6 cellular contexts compared by ENCODE assay signal in the genomic region with DNA sequence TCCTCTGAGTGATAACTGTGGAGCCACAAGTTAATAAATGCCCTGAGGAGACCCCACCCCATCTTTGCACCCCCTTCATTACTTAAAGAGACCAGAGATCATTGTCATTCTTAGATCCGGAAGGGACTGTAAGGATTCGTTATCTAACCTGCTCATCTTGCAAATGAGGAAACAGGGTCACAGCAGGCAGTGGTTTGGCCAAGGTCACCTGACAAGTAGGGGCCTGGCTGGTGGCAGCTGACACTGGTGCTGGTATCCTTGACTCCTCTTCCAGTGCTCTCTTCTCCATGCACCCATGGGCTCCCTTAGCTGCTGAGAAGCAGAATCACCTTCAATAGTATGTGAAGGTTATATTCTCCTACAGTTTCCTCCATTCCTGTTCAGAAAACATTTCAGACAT.
"Had no signal": no experiment of that assay in that cellular context is flagged by ENCODE, and none has a peak within 500 bp of the region (broad histone marks: within the 10 kb centered on the region; RNA-seq: fewer than 3 reads in every experiment).

No MANE protein-coding gene starts in this region.

- H3K4me2 ChIP-seq: GM23338 had no signal

- H3K9me3 Mint-ChIP-seq: GM23338, H9, IgD-negative memory B cell had no signal

- H3K27ac ChIP-seq: HL-60 had no signal

- H3K4me3 Mint-ChIP-seq: GM23338, H9, IgD-negative memory B cell had no signal

- H3K4me3 ChIP-seq: GM23338 had no signal

- H3K36me3 Mint-ChIP-seq: IgD-negative memory B cell had no signal

- DNase-seq: H9, HCEC 1CT, KBM-7 had no signal

- H3K27ac Mint-ChIP-seq: GM23338, H9, IgD-negative memory B cell had no signal

- H2AFZ ChIP-seq: GM23338 had no signal
